ENCODE assay signal across 21 cellular contexts in genomic region chr2:189147989-189148388, GRCh38.
"Had no signal": no experiment of that assay in that cellular context is flagged by ENCODE, and none has a peak within 500 bp of the region (broad histone marks: within the 10 kb centered on the region; RNA-seq: fewer than 3 reads in every experiment).

No MANE protein-coding gene starts in this region.

- H3K4me3 ChIP-seq: dorsolateral prefrontal cortex, esophagus squamous epithelium, lung, ovary, right atrium auricular region, tibial artery, upper lobe of right lung, vagina had no signal

- H3K4me3 Mint-ChIP-seq: naive thymus-derived CD4-positive, alpha-beta T cell; stimulated activated effector memory CD8-positive, alpha-beta T cell treated with anti-CD3 and anti-CD28 coated beads, Interleukin-12 subunit alpha, Interleukin-12 subunit beta, amount 100 ng/mL, for 72 hours had no signal

- H3K27me3 Mint-ChIP-seq: naive thymus-derived CD4-positive, alpha-beta T cell had no signal

- H3K27me3 ChIP-seq: dorsolateral prefrontal cortex, esophagus squamous epithelium, foreskin keratinocyte, neutrophil, ovary, right atrium auricular region, tibial artery, upper lobe of right lung, vagina had no signal

- DNase-seq: cortex of kidney; dorsolateral prefrontal cortex; effector CD8-positive, alpha-beta T cell; esophagus squamous epithelium; kidney; left cardiac atrium; left ventricle myocardium superior; mesendoderm; naive thymus-derived CD4-positive, alpha-beta T cell; ovary; stimulated activated CD4-positive, alpha-beta T cell treated with anti-CD3 and anti-CD28 coated beads, Interleukin-4, amount 100 ng/mL, for 1 hour; stimulated activated CD8-positive, alpha-beta memory T cell treated with anti-CD3 and anti-CD28 coated beads, Interleukin-4, amount 100 ng/mL, for 48 hours; stimulated activated naive CD8-positive, alpha-beta T cell treated with anti-CD3 and anti-CD28 coated beads, Interleukin-15, Interleukin-2, amounts not matched to agents 100 U/mL and 50 U/mL, for 24 hours; tibial artery; upper lobe of right lung had no signal

- H3K36me3 Mint-ChIP-seq: naive thymus-derived CD4-positive, alpha-beta T cell; stimulated activated effector memory CD8-positive, alpha-beta T cell treated with anti-CD3 and anti-CD28 coated beads, Interleukin-12 subunit alpha, Interleukin-12 subunit beta, amount 100 ng/mL, for 72 hours had no signal

- ATAC-seq: left cardiac atrium; left ventricle myocardium superior; naive thymus-derived CD4-positive, alpha-beta T cell; stimulated activated effector memory CD8-positive, alpha-beta T cell treated with anti-CD3 and anti-CD28 coated beads, Interleukin-12 subunit alpha, Interleukin-12 subunit beta, amount 100 ng/mL, for 72 hours; stimulated activated naive CD8-positive, alpha-beta T cell treated with anti-CD3 and anti-CD28 coated beads, Interleukin-15, Interleukin-2, amounts not matched to agents 100 U/mL and 50 U/mL, for 24 hours; upper lobe of right lung had no signal

- H3K9me3 Mint-ChIP-seq: naive thymus-derived CD4-positive, alpha-beta T cell; stimulated activated effector memory CD8-positive, alpha-beta T cell treated with anti-CD3 and anti-CD28 coated beads, Interleukin-12 subunit alpha, Interleukin-12 subunit beta, amount 100 ng/mL, for 72 hours had no signal

- H3K36me3 ChIP-seq: esophagus squamous epithelium, neutrophil, ovary, right atrium auricular region, tibial artery, upper lobe of right lung, vagina had no signal

- H3K27ac ChIP-seq: dorsolateral prefrontal cortex, esophagus squamous epithelium, foreskin keratinocyte, neutrophil, ovary, right atrium auricular region, upper lobe of right lung, vagina had no signal

- H3K4me1 ChIP-seq: upper lobe of right lung had no signal

- H3K27ac Mint-ChIP-seq: naive thymus-derived CD4-positive, alpha-beta T cell; stimulated activated effector memory CD8-positive, alpha-beta T cell treated with anti-CD3 and anti-CD28 coated beads, Interleukin-12 subunit alpha, Interleukin-12 subunit beta, amount 100 ng/mL, for 72 hours had no signal

- H3K4me1 Mint-ChIP-seq: stimulated activated effector memory CD8-positive, alpha-beta T cell treated with anti-CD3 and anti-CD28 coated beads, Interleukin-12 subunit alpha, Interleukin-12 subunit beta, amount 100 ng/mL, for 72 hours had no signal

- H3K9me3 ChIP-seq: esophagus squamous epithelium, neutrophil, ovary, right atrium auricular region, tibial artery, upper lobe of right lung, vagina had no signal
